8 cellular contexts compared by ENCODE assay signal in the genomic region with DNA sequence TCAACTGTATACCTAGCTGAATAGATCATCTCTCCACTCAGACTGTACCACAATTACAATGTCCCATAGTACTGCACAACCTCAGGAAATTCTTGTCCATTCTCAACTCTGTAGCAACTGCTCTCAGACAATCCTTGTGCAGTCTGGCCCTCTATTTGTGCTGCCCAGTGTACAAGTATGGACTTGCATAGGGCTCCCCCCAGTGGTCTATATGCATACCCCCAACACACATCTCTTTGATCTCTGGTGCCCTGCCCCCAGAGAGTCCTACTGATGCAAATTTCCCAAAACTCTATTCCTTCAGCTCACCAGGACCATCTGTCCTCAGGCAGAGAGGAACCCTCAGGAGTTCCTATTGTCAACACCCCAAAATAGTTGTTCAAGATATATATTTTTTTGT.
DNase-seq lines count a peak whose midpoint lies in the region; ATAC-seq and TF ChIP-seq lines count a peak whose summit lies in the region.

No MANE protein-coding gene starts in this region.

- DNase-seq in DMS 273 treated with DMSO at 0.1 percent for 48 hours (lab: John Stamatoyannopoulos, UW) (peak; percentile 11), PC-9 (peak in 1 of 2 experiments; percentile 14), kidney epithelial cell (ENCODE audit: low read depth) (no peak), ovary (no peak), head of caudate nucleus (no peak)
- no peak for DNase-seq in stimulated activated naive CD4-positive, alpha-beta T cell treated with Interleukin-2 at 50 U/mL for 16 hours (lab: John Stamatoyannopoulos, UW)

- no peak overlapping the region for H2AFZ ChIP-seq in PC-9

- intact Hi-C loops in PC-9 (cut with micrococcal nuclease; ENCODE audit: unreplicated experiment), result loop anchor here (2.0 kb wide), 1 partner anchor 148 kb away; no protein-coding TSS in a partner anchor
- intact Hi-C loops in ovary (cut with DNase I), result no loop called here
- intact Hi-C loops in head of caudate nucleus (cut with DNase I), result no loop called here

- H3K9me2 ChIP-seq in PC-9 (ENCODE audit: insufficient read depth), result no peaks in the 10 kb centered on the region; the same call in 1 of the 2 replicates

- H3K9me3 ChIP-seq in PC-9 (ENCODE audit: insufficient read depth, low read depth), result no peaks in the 10 kb centered on the region
- no peaks in the 10 kb centered on the region for H3K9me3 ChIP-seq in ovary

- CTCF ChIA-PET in PC-9 (lab: Charles Lee), result no interaction called here

- no peak overlapping the region for H3K27ac ChIP-seq in PC-9
- no peak overlapping the region for H3K27ac ChIP-seq in ovary

- H3K4me3 ChIP-seq in PC-9 (no peak overlapping the region), kidney epithelial cell (ENCODE audit: low read depth, low read length) (no peak overlapping the region), ovary (no peak overlapping the region)

- no peaks in the 10 kb centered on the region for H3K79me2 ChIP-seq in PC-9 (ENCODE audit: low read depth)

- H3K36me3 ChIP-seq in PC-9 (ENCODE audit: low read depth), result no peaks in the 10 kb centered on the region
- H3K36me3 ChIP-seq in kidney epithelial cell (ENCODE audit: control insufficient read depth, insufficient read depth, low read length), result no peaks in the 10 kb centered on the region
- H3K36me3 ChIP-seq in ovary, result no peaks in the 10 kb centered on the region

- no peaks in the 10 kb centered on the region for H4K20me1 ChIP-seq in PC-9 (ENCODE audit: insufficient read depth)

- no TSS peak for BruUV-seq in PC-9 (replicated peaks; lab: Mats Ljungman, UMichigan)

- TF ChIP-seq CTCF in PC-9 (conservative IDR thresholded peaks at IDR 0.05) (peak; percentile 55; the same call in 1 of the 2 replicates), kidney epithelial cell (IDR thresholded peaks at IDR 0.05; ENCODE audit: insufficient read depth, low read length, poor library complexity, severe bottlenecking) (peak; percentile 46), ovary (IDR thresholded peaks at IDR 0.05) (no peak)

- H3K4me1 ChIP-seq in PC-9 (replicated peaks; ENCODE audit: insufficient read depth) (no peaks in the 10 kb centered on the region), ovary (ENCODE audit: insufficient read depth) (no peaks in the 10 kb centered on the region)

- ATAC-seq in GM19397 (IDR thresholded peaks at IDR 0.05; ENCODE audit: unreplicated experiment) (peak; percentile 71), HG03457 (IDR thresholded peaks at IDR 0.05; ENCODE audit: unreplicated experiment) (peak; percentile 71)

- TF ChIP-seq EP300 in ovary (IDR thresholded peaks at IDR 0.05), result no peak

- H3F3A ChIP-seq in PC-9 (ENCODE audit: insufficient read depth, low read depth), result no peaks in the 10 kb centered on the region

- H3K27me3 ChIP-seq in PC-9 (ENCODE audit: insufficient read depth, low read depth), result no peaks in the 10 kb centered on the region
- H3K27me3 ChIP-seq in kidney epithelial cell (ENCODE audit: control insufficient read depth, insufficient read depth, low read length), result no peaks in the 10 kb centered on the region
- H3K27me3 ChIP-seq in ovary, result no peaks in the 10 kb centered on the region

- no peak for TF ChIP-seq POLR2A in ovary (IDR thresholded peaks at IDR 0.05)

- no peak overlapping the region for H3K4me2 ChIP-seq in PC-9

- POLR2A ChIA-PET in PC-9 (lab: Charles Lee; ENCODE audit: unreplicated experiment), result no interaction called here

Comparison
In these comparisons a context has a peak if more than half of its experiments do, and no peak if none do; other contexts are left out.
1. CTCF ChIP-seq: peak in PC-9 (single experiment) and kidney epithelial cell (single experiment); none in ovary (0 of 3).